In genomic region chr13:86142080-86142479, GRCh38 we compare ENCODE assay signal across 21 cellular contexts.
"Had no signal": no experiment of that assay in that cellular context is flagged by ENCODE, and none has a peak within 500 bp of the region (broad histone marks: within the 10 kb centered on the region; RNA-seq: fewer than 3 reads in every experiment).

No MANE protein-coding gene starts in this region.

- H3K4me3 ChIP-seq: left ventricle myocardium inferior, lung, neural progenitor cell, right atrium auricular region, sigmoid colon, spleen, tibial nerve, uterus had no signal

- H3K4me2 ChIP-seq: neural progenitor cell had no signal

- H3K9ac ChIP-seq: neural progenitor cell had no signal

- H3K9me3 ChIP-seq: neutrophil, right atrium auricular region, tibial nerve, uterus had no signal

- H3K27ac ChIP-seq: left ventricle myocardium inferior, neural progenitor cell, neutrophil, right atrium auricular region, sigmoid colon, spleen, tibial nerve, uterus had no signal

- H2AFZ ChIP-seq: neural progenitor cell had no signal

- H3K36me3 ChIP-seq: left ventricle myocardium inferior, neural progenitor cell, neutrophil, right atrium auricular region, sigmoid colon, spleen, tibial nerve, uterus had no signal

- ATAC-seq: natural killer cell; stimulated activated effector memory CD8-positive, alpha-beta T cell treated with anti-CD3 and anti-CD28 coated beads, Interleukin-12 subunit alpha, Interleukin-12 subunit beta, amount 100 ng/mL, for 72 hours had no signal

- DNase-seq: hippocampal formation; immature natural killer cell; left ventricle myocardium inferior; mesendoderm; naive B cell; natural killer cell; nephron progenitor cell; occipital lobe; sigmoid colon; small intestine; spleen; stimulated activated CD4-positive, alpha-beta T cell treated with anti-CD3 and anti-CD28 coated beads, Interleukin-4, amount 100 ng/mL, for 24 hours; stimulated activated naive CD4-positive, alpha-beta T cell; substantia nigra; uterus had no signal

- H3K4me1 ChIP-seq: left ventricle myocardium inferior, neural progenitor cell, right atrium auricular region, sigmoid colon, spleen, tibial nerve, uterus had no signal

- H3K27me3 ChIP-seq: neural progenitor cell, neutrophil, right atrium auricular region, sigmoid colon, spleen, tibial nerve, uterus had no signal
